Comparison of ENCODE assay signal across 9 cellular contexts in genomic region chr7:33744293-33744692, GRCh38.
DNase-seq lines count a peak whose midpoint lies in the region; ATAC-seq and TF ChIP-seq lines count a peak whose summit lies in the region.
"Had no signal": no experiment of that assay in that cellular context is flagged by ENCODE, and none has a peak within 500 bp of the region (broad histone marks: within the 10 kb centered on the region; RNA-seq: fewer than 3 reads in every experiment).

No MANE protein-coding gene starts in this region.

- peaks cover 14% of the 10 kb centered on the region for H3K27me3 Mint-ChIP-seq in HFFc6 (ENCODE audit: insufficient read depth)

- H3K4me1 Mint-ChIP-seq in HFFc6 (ENCODE audit: low read depth) = peaks cover 31% of the 10 kb centered on the region

- in situ Hi-C loops in SK-MEL-5 (cut with HindIII; ENCODE audit: low pct_unique_long_range_greater_than_20kb, low sequenced_read_pairs) = no loop called here

- no peaks in the 10 kb centered on the region for H3K9me3 Mint-ChIP-seq in HFFc6

- H3K27ac Mint-ChIP-seq in HFFc6 = no peak overlapping the region

- DNase-seq in DMS53 (lab: John Stamatoyannopoulos, UW) = peak; percentile 81
- no peak for DNase-seq in HFFc6
- peak; percentile 72 for DNase-seq in SK-MEL-5 (ENCODE audit: low read depth, low spot score)
- no peak for DNase-seq in left lobe of liver (ENCODE audit: low spot score)
- DNase-seq in DMS79 treated with DMSO at 0.1 percent for 48 hours (lab: John Stamatoyannopoulos, UW) = no peak
- DNase-seq in activated CD4-positive, CD25-positive, alpha-beta regulatory T cell treated with anti-CD3 and anti-CD28 coated beads, Interleukin-2, amount 50 U/mL, for 72 hours = no peak
- DNase-seq: central memory CD4-positive, alpha-beta T cell had no signal

- peak; percentile 85 for ATAC-seq in left lobe of liver
- ATAC-seq in HG03135 (IDR thresholded peaks at IDR 0.05; ENCODE audit: unreplicated experiment) = no peak
- ATAC-seq in HG03280 (IDR thresholded peaks at IDR 0.05; ENCODE audit: unreplicated experiment) = no peak

- no peak overlapping the region for H3K4me3 Mint-ChIP-seq in HFFc6

- no peaks in the 10 kb centered on the region for H3K36me3 Mint-ChIP-seq in HFFc6 (ENCODE audit: low read depth)

- TF ChIP-seq CTCF in HFFc6 (IDR thresholded peaks at IDR 0.05) = peak; percentile 55

Comparison
In these comparisons a context has a peak if more than half of its experiments do, and no peak if none do; other contexts are left out.
1. DNase-seq: peak in DMS53 (single experiment) and SK-MEL-5 (single experiment); none in HFFc6 (single experiment), left lobe of liver (single experiment), DMS79 treated with DMSO at 0.1 percent for 48 hours (single experiment) and activated CD4-positive, CD25-positive, alpha-beta regulatory T cell treated with anti-CD3 and anti-CD28 coated beads, Interleukin-2, amount 50 U/mL, for 72 hours (single experiment).